Comparison of ENCODE assay signal across 1 cellular context in genomic region chr4:2755821-2756690, GRCh38.
TF ChIP-seq lines count a peak whose summit lies in the region.

TNIP2 (minus strand) TSS chr4:2756336; CDS start chr4:2756289, 47 bp downstream.

TF ChIP-seq in K562, 482 proteins besides CTCF, POLR2A, EP300 and RAD21 (continued from another document and continues in another):
- TF ChIP-seq DEAF1 (CRISPR knock-in tag; IDR thresholded peaks at IDR 0.05): no peak
- TF ChIP-seq FOXA3 (CRISPR knock-in tag; conservative IDR thresholded peaks at IDR 0.05 in 1 of 2, IDR thresholded peaks at IDR 0.05 in 1 of 2): no peak
- TF ChIP-seq ZBTB1 (CRISPR knock-in tag; IDR thresholded peaks at IDR 0.05; ENCODE audit: borderline replicate concordance, low read depth): 0 out of 2 replicates have a peak, but pooled peaks have one; percentile 47
- TF ChIP-seq RFX7 (CRISPR knock-in tag; IDR thresholded peaks at IDR 0.05): no peak
- no peak for TF ChIP-seq RNF2 (IDR thresholded peaks at IDR 0.05)
- no peak for TF ChIP-seq SFPQ (IDR thresholded peaks at IDR 0.05; ENCODE audit: low read depth, low read length)
- no peak for TF ChIP-seq HINFP (tag; conservative IDR thresholded peaks at IDR 0.05; ENCODE audit: low read depth)
- no peak for TF ChIP-seq GATA2 (CRISPR knock-in tag; IDR thresholded peaks at IDR 0.05)
- 0 out of 2 replicates have a peak, but pooled peaks have one; percentile 25 for TF ChIP-seq SAFB (IDR thresholded peaks at IDR 0.05; ENCODE audit: borderline replicate concordance, low read depth, low read length)
- TF ChIP-seq FOXP4 (CRISPR knock-in tag; IDR thresholded peaks at IDR 0.05; ENCODE audit: borderline replicate concordance): peak; percentile 77; the same call in 1 of the 2 replicates
- TF ChIP-seq SRSF3 (IDR thresholded peaks at IDR 0.05; ENCODE audit: insufficient read depth, low read length): no peak
- TF ChIP-seq CTCFL (IDR thresholded peaks at IDR 0.05; ENCODE audit: borderline replicate concordance, insufficient read depth, low read depth, low read length, poor library complexity, severe bottlenecking): peak; percentile 91
- no peak for TF ChIP-seq TAF1 (IDR thresholded peaks at IDR 0.05; ENCODE audit: control insufficient read depth, extremely low read depth, insufficient read depth, low read length, severe bottlenecking)
- TF ChIP-seq SIN3A (IDR thresholded peaks at IDR 0.05; ENCODE audit: borderline replicate concordance in 2 of 2, control insufficient read depth in 1 of 2, low read depth in 2 of 2, low read length in 2 of 2): peak; percentile 61 to 84; a peak in 2 of 4 replicates
- TF ChIP-seq TOE1 (IDR thresholded peaks at IDR 0.05; ENCODE audit: borderline replicate concordance): no peak
- TF ChIP-seq TOE1 (CRISPR knock-in tag; IDR thresholded peaks at IDR 0.05; ENCODE audit: borderline replicate concordance, low read depth): no peak
- TF ChIP-seq GATAD2B (IDR thresholded peaks at IDR 0.05; ENCODE audit: borderline replicate concordance): peak; percentile 98
- TF ChIP-seq RBM25 (IDR thresholded peaks at IDR 0.05; ENCODE audit: low read depth, low read length, severe bottlenecking): peak; percentile 22
- no peak for TF ChIP-seq THRA (IDR thresholded peaks at IDR 0.05)
- TF ChIP-seq TFAP4 (CRISPR knock-in tag; IDR thresholded peaks at IDR 0.05; ENCODE audit: borderline replicate concordance): peak; percentile 80
- TF ChIP-seq RBM17 (IDR thresholded peaks at IDR 0.05; ENCODE audit: borderline replicate concordance, low read depth, low read length): no peak
- TF ChIP-seq HDAC1 (IDR thresholded peaks at IDR 0.05): peak in 1 of 2 experiments; percentile 55; a peak in 2 of 4 replicates
- TF ChIP-seq ZNF274 (IDR thresholded peaks at IDR 0.05; ENCODE audit: borderline replicate concordance, low read depth, low read length): no peak
- TF ChIP-seq MTF1 (CRISPR knock-in tag; IDR thresholded peaks at IDR 0.05; ENCODE audit: borderline replicate concordance): no peak
- 0 out of 2 replicates have a peak, but pooled peaks have one; percentile 11 for TF ChIP-seq SUPT5H (IDR thresholded peaks at IDR 0.05)
- TF ChIP-seq STAT5B (CRISPR knock-in tag; IDR thresholded peaks at IDR 0.05): no peak
- peak; percentile 45; the same call in 1 of the 2 replicates for TF ChIP-seq ZBTB43 (CRISPR knock-in tag; IDR thresholded peaks at IDR 0.05)
- TF ChIP-seq TRIM24 (IDR thresholded peaks at IDR 0.05): no peak
- no peak for TF ChIP-seq GTF2A2 (tag; IDR thresholded peaks at IDR 0.05)
- TF ChIP-seq FOXM1 (IDR thresholded peaks at IDR 0.05; ENCODE audit: low read depth): no peak
- 0 out of 2 replicates have a peak, but pooled peaks have one; percentile 43 for TF ChIP-seq FOXM1 (CRISPR knock-in tag; IDR thresholded peaks at IDR 0.05; ENCODE audit: low read depth)
- TF ChIP-seq FOXK1 (CRISPR knock-in tag; IDR thresholded peaks at IDR 0.05; ENCODE audit: borderline replicate concordance): no peak
- no peak for TF ChIP-seq BDP1 (IDR thresholded peaks at IDR 0.05; ENCODE audit: insufficient read depth, insufficient read length)
- peak; percentile 65 for TF ChIP-seq U2AF1 (optimal IDR thresholded peaks at IDR 0.05; ENCODE audit: low read depth, low read length)
- TF ChIP-seq CREB1 (IDR thresholded peaks at IDR 0.05): no peak
- TF ChIP-seq CREB1 (CRISPR knock-in tag; IDR thresholded peaks at IDR 0.05): peak; percentile 60
- no peak for TF ChIP-seq JUN (IDR thresholded peaks at IDR 0.05; ENCODE audit: borderline replicate concordance, low read depth, low read length)
- no peak for TF ChIP-seq JUN (CRISPR knock-in tag; IDR thresholded peaks at IDR 0.05; ENCODE audit: borderline replicate concordance)
- TF ChIP-seq ZNF57 (CRISPR knock-in tag; IDR thresholded peaks at IDR 0.05): no peak
- no peak for TF ChIP-seq CEBPZ (IDR thresholded peaks at IDR 0.05; ENCODE audit: borderline replicate concordance, low read depth, low read length)
- no peak for TF ChIP-seq TAL1 (IDR thresholded peaks at IDR 0.05)
- TF ChIP-seq ZNF41 (CRISPR knock-in tag; conservative IDR thresholded peaks at IDR 0.05): no peak
- no peak for TF ChIP-seq STAG1 (CRISPR knock-in tag; IDR thresholded peaks at IDR 0.05; ENCODE audit: borderline replicate concordance)
- TF ChIP-seq ZBTB26 (CRISPR knock-in tag; IDR thresholded peaks at IDR 0.05): no peak
